Comparison of ENCODE assay signal across 8 cellular contexts in genomic region chr20:36462440-36463211, GRCh38.
DNase-seq lines count a peak whose midpoint lies in the region; ATAC-seq and TF ChIP-seq lines count a peak whose summit lies in the region.

No MANE protein-coding gene starts in this region.

- DNase-seq in NCI-H1417 (lab: John Stamatoyannopoulos, UW) (peak in 2 of 3 experiments; percentile 24 to 49), NCI-H1417 treated with DMSO at 0.1 percent for 48 hours (lab: John Stamatoyannopoulos, UW) (no peak), PC-9 (no peak), lung microvascular endothelial cell (ENCODE audit: low read depth in 2 of 2) (peak; percentile 74 to 80), transverse colon (peak; percentile 43)

- H3K4me2 ChIP-seq in PC-9 = peak overlapping the region; percentile 100

- no peak for TF ChIP-seq EP300 in transverse colon (IDR thresholded peaks at IDR 0.05; ENCODE audit: low read depth)

- H3K27ac ChIP-seq in PC-9 (no peak overlapping the region), transverse colon (peak overlapping the region; percentile 93 to 94 (median 93))

- no peaks in the 10 kb centered on the region for H3K9me3 Mint-ChIP-seq in dendritic cell treated with granulocyte-macrophage colony-stimulating factor and Interleukin-4, amounts not matched to agents 40 ng/mL and 50 ng/mL, for 4 days

- no peaks in the 10 kb centered on the region for H3K36me3 ChIP-seq in PC-9 (ENCODE audit: low read depth)
- H3K36me3 ChIP-seq in transverse colon = no peaks in the 10 kb centered on the region

- in situ Hi-C loops in transverse colon (cut with MboI; ENCODE audit: low pct_ligation_motif_present in 1 of 4, low pct_unique_long_range_greater_than_20kb in 1 of 4, low sequenced_read_pairs in 3 of 4) = no loop called here

- peaks cover 36% of the 10 kb centered on the region for H3F3A ChIP-seq in PC-9 (ENCODE audit: insufficient read depth, low read depth)

- CTCF ChIA-PET in PC-9 (lab: Charles Lee) = interaction anchor here (0.6 kb wide), 2 partner anchors 63 to 190 kb away, joined by 3 to 5 read pairs; no protein-coding TSS in a partner anchor

- H3K27me3 ChIP-seq in PC-9 (ENCODE audit: insufficient read depth, low read depth) (no peaks in the 10 kb centered on the region), transverse colon (no peaks in the 10 kb centered on the region)

- H3K9me3 ChIP-seq in PC-9 (ENCODE audit: insufficient read depth, low read depth) (no peaks in the 10 kb centered on the region), transverse colon (no peaks in the 10 kb centered on the region)

- H2AFZ ChIP-seq in PC-9 = peak overlapping the region; percentile 79; the same call in 1 of the 2 replicates

- H3K27ac Mint-ChIP-seq in dendritic cell treated with granulocyte-macrophage colony-stimulating factor and Interleukin-4, amounts not matched to agents 40 ng/mL and 50 ng/mL, for 4 days = peak overlapping the region; percentile 93

- POLR2A ChIA-PET in PC-9 (lab: Charles Lee; ENCODE audit: unreplicated experiment) = interaction anchor here (0.6 to 0.7 kb wide), 3 partner anchors 27 to 401 kb away, joined by 4 to 9 read pairs (median 5); a partner anchor contains a TSS

- BruUV-seq in PC-9 (replicated peaks; lab: Mats Ljungman, UMichigan) = no TSS peak

- H3K27me3 Mint-ChIP-seq in dendritic cell treated with granulocyte-macrophage colony-stimulating factor and Interleukin-4, amounts not matched to agents 40 ng/mL and 50 ng/mL, for 4 days = no peaks in the 10 kb centered on the region

- ATAC-seq in GM18519 (IDR thresholded peaks at IDR 0.05; ENCODE audit: low FRiP score, unreplicated experiment) (no peak), HG03159 (IDR thresholded peaks at IDR 0.05; ENCODE audit: unreplicated experiment) (no peak)

- H3K4me3 ChIP-seq in PC-9 = peak overlapping the region; percentile 93
- peak overlapping the region; percentile 56 to 89 (median 74) for H3K4me3 ChIP-seq in transverse colon

- H3K4me3 Mint-ChIP-seq in dendritic cell treated with granulocyte-macrophage colony-stimulating factor and Interleukin-4, amounts not matched to agents 40 ng/mL and 50 ng/mL, for 4 days = peak overlapping the region; percentile 95

- H4K20me1 ChIP-seq in PC-9 (ENCODE audit: insufficient read depth) = peaks cover 38% of the 10 kb centered on the region

- peaks cover 14% of the 10 kb centered on the region for H3K36me3 Mint-ChIP-seq in dendritic cell treated with granulocyte-macrophage colony-stimulating factor and Interleukin-4, amounts not matched to agents 40 ng/mL and 50 ng/mL, for 4 days (ENCODE audit: low read depth)

- intact Hi-C loops in PC-9 (cut with micrococcal nuclease; ENCODE audit: unreplicated experiment) = loop anchor here (5.0 kb wide), 1 partner anchor 145 kb away; the partner anchor contains the start of gene RAB5IF
- intact Hi-C loops in dendritic cell treated with granulocyte-macrophage colony-stimulating factor and Interleukin-4, amounts not matched to agents 40 ng/mL and 50 ng/mL, for 4 days (cut with micrococcal nuclease) = loop anchor here (5.0 kb wide), 1 partner anchor 145 kb away; the partner anchor contains the start of gene RAB5IF
- intact Hi-C loops in transverse colon (cut with DNase I; ENCODE audit: low total_unique reads) = loop anchor here (5.0 kb wide), 1 partner anchor 80 kb away; the partner anchor contains the start of gene MYL9

- peak; percentile 35 for TF ChIP-seq POLR2A in transverse colon (IDR thresholded peaks at IDR 0.05)

- 3 to 32% methylated on average over 11 to 21 of the region's 21 CpGs for WGBS in transverse colon (ENCODE audit: low coverage in 1 of 2), 2 donors

- no peak for TF ChIP-seq CTCF in PC-9 (conservative IDR thresholded peaks at IDR 0.05)
- TF ChIP-seq CTCF in transverse colon (IDR thresholded peaks at IDR 0.05) = no peak

- H3K4me1 Mint-ChIP-seq in dendritic cell treated with granulocyte-macrophage colony-stimulating factor and Interleukin-4, amounts not matched to agents 40 ng/mL and 50 ng/mL, for 4 days (ENCODE audit: low read depth) = peaks cover 66% of the 10 kb centered on the region

- peaks cover 54% of the 10 kb centered on the region for H3K4me1 ChIP-seq in PC-9 (replicated peaks; ENCODE audit: insufficient read depth)
- H3K4me1 ChIP-seq in transverse colon = peaks cover 29 to 64% (median 60%) of the 10 kb centered on the region in 4 donors

- no peaks in the 10 kb centered on the region for H3K9me2 ChIP-seq in PC-9 (ENCODE audit: insufficient read depth)

- peaks cover 52% of the 10 kb centered on the region for H3K79me2 ChIP-seq in PC-9 (ENCODE audit: low read depth)

Comparison
In these comparisons a context has a peak if more than half of its experiments do, and no peak if none do; other contexts are left out.
1. DNase-seq: peak in NCI-H1417 (2 of 3), lung microvascular endothelial cell (2 of 2) and transverse colon (single experiment); none in NCI-H1417 treated with DMSO at 0.1 percent for 48 hours (single experiment) and PC-9 (0 of 2).